In the genomic region with DNA sequence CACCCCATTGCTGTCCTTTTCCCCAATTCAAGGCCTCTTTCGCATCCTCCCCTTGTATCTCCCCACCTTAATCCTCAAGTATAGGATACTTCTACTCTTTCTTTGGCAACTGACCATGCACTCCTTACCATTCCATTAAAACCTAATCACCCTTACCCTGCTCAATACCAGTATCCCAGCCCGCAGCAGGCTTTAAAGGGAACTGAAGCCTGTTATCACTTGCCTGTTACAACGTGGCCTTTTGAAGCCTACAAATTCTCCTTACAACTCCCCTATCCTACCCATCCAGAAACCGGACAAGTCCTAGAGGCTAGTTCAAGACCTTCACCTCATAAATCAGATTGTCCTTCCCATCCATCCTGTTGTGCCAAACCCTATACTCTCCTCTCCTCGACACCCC, we compare ENCODE assay signal across 9 cellular contexts. TPM values are rescaled to one million over a fixed set of nuclear protein-coding genes. Genes with fewer than 3 reads are reported as not detected.
"Had no signal": no experiment of that assay in that cellular context is flagged by ENCODE, and none has a peak within 500 bp of the region (broad histone marks: within the 10 kb centered on the region; RNA-seq: fewer than 3 reads in every experiment).

No MANE protein-coding gene starts in this region.

- H3K27ac ChIP-seq: GM23248 had no signal

- H3K4me3 ChIP-seq: GM23248, HAP-1 had no signal

- H2AFZ ChIP-seq: GM23248 had no signal

- H3K9me3 ChIP-seq: HAP-1 had no signal

- FAIRE-seq: HTR-8/SVneo had no signal

- DNase-seq: GM23248, GOT3, H7, KG1 had no signal

- H3K9ac ChIP-seq: GM23248 had no signal

RNA-seq across cellular contexts. Expression of a gene that starts 16.2 kb away (rescaled TPM):
- total RNA-seq: GM23248, H4, H7, HT-29 had no signal
- polyA plus RNA-seq: GM23248, IgD-negative memory B cell had no signal

RNA-seq across cellular contexts. Expression of a gene that starts 44.2 kb away (rescaled TPM):
- total RNA-seq: GM23248, H4, H7, HT-29 had no signal
- polyA plus RNA-seq: GM23248, IgD-negative memory B cell had no signal
